Comparison of ENCODE assay signal across 1 cellular context in genomic region chr14:35231207-35231755, GRCh38.
TF ChIP-seq lines count a peak whose summit lies in the region.

No MANE protein-coding gene starts in this region.

TF ChIP-seq in HepG2, 621 proteins besides CTCF, POLR2A, EP300 and RAD21 (continued from another document):
- TF ChIP-seq ZBTB49 (CRISPR knock-in tag; IDR thresholded peaks at IDR 0.05; ENCODE audit: borderline replicate concordance) (no peak), ZNF660 (CRISPR knock-in tag; IDR thresholded peaks at IDR 0.05; ENCODE audit: borderline replicate concordance, low read depth) (no peak), ARID2 (CRISPR knock-in tag; IDR thresholded peaks at IDR 0.05; ENCODE audit: borderline replicate concordance) (no peak), DMTF1 (CRISPR knock-in tag; IDR thresholded peaks at IDR 0.05) (no peak), NFAT5 (CRISPR knock-in tag; IDR thresholded peaks at IDR 0.05) (no peak), ZNF142 (CRISPR knock-in tag; IDR thresholded peaks at IDR 0.05) (no peak)
